Comparison of ENCODE assay signal across 21 cellular contexts in genomic region chr15:81195339-81195864, GRCh38. TPM values are rescaled to one million over a fixed set of nuclear protein-coding genes. Genes with fewer than 3 reads are reported as not detected.
DNase-seq lines count a peak whose midpoint lies in the region; ATAC-seq and TF ChIP-seq lines count a peak whose summit lies in the region.
"Had no signal": no experiment of that assay in that cellular context is flagged by ENCODE, and none has a peak within 500 bp of the region (broad histone marks: within the 10 kb centered on the region; RNA-seq: fewer than 3 reads in every experiment).

No MANE protein-coding gene starts in this region.

- in situ Hi-C loops in SK-MEL-5 (cut with HindIII; ENCODE audit: low pct_unique_long_range_greater_than_20kb, low sequenced_read_pairs): no loop called here

- no peaks in the 10 kb centered on the region for H3K9me3 Mint-ChIP-seq in neural crest cell
- no peaks in the 10 kb centered on the region for H3K9me3 Mint-ChIP-seq in naive thymus-derived CD4-positive, alpha-beta T cell
- H3K9me3 Mint-ChIP-seq: activated CD8-positive, alpha-beta T cell treated with anti-CD3 and anti-CD28 coated beads for 36 hours; activated naive CD8-positive, alpha-beta T cell treated with anti-CD3 and anti-CD28 coated beads, Interleukin-2, amount 10 ng/mL, durations not matched to agents 7 days and 5 days; nephron; type B pancreatic cell had no signal

- TF ChIP-seq CTCF in left ventricle myocardium inferior (IDR thresholded peaks at IDR 0.05; ENCODE audit: borderline replicate concordance) (no peak), neural crest cell (conservative IDR thresholded peaks at IDR 0.05) (no peak), gastroesophageal sphincter (IDR thresholded peaks at IDR 0.05) (no peak)

- WGBS in gastroesophageal sphincter (ENCODE audit: low coverage in 1 of 2), 2 donors: 47 to 65% methylated on average over 3 to 4 of the region's 8 CpGs

- no peak for TF ChIP-seq EP300 in gastroesophageal sphincter (IDR thresholded peaks at IDR 0.05)

- H3K9me3 ChIP-seq in left ventricle myocardium inferior (replicated peaks): no peaks in the 10 kb centered on the region
- H3K9me3 ChIP-seq in naive thymus-derived CD4-positive, alpha-beta T cell (ENCODE audit: control insufficient read depth in 2 of 3, low read length in 3 of 3): no peaks in the 10 kb centered on the region
- no peaks in the 10 kb centered on the region for H3K9me3 ChIP-seq in gastroesophageal sphincter
- H3K9me3 ChIP-seq: BLaER1 had no signal

- H3K27ac ChIP-seq in left ventricle myocardium inferior (replicated peaks) (no peak overlapping the region), gastroesophageal sphincter (peak overlapping the region in 1 of 4 donors; percentile 53)
- no peak overlapping the region for H3K27ac ChIP-seq in naive thymus-derived CD4-positive, alpha-beta T cell (ENCODE audit: low read depth, low read length)
- H3K27ac ChIP-seq: BLaER1, epithelial cell of prostate had no signal

- H3K4me3 ChIP-seq in left ventricle myocardium inferior (no peak overlapping the region), gastroesophageal sphincter (no peak overlapping the region)
- H3K4me3 ChIP-seq in naive thymus-derived CD4-positive, alpha-beta T cell (ENCODE audit: low read length): no peak overlapping the region
- H3K4me3 ChIP-seq: BLaER1 had no signal

- H3K36me3 ChIP-seq in left ventricle myocardium inferior: no peaks in the 10 kb centered on the region
- no peaks in the 10 kb centered on the region for H3K36me3 ChIP-seq in naive thymus-derived CD4-positive, alpha-beta T cell (ENCODE audit: control insufficient read depth in 2 of 3, insufficient read depth in 3 of 3, low read length in 3 of 3)
- no peaks in the 10 kb centered on the region for H3K36me3 ChIP-seq in gastroesophageal sphincter
- H3K36me3 ChIP-seq: BLaER1 had no signal

- peak overlapping the region; percentile 15 for H3K27ac Mint-ChIP-seq in neural crest cell (ENCODE audit: unreplicated experiment)
- H3K27ac Mint-ChIP-seq in naive thymus-derived CD4-positive, alpha-beta T cell: no peak overlapping the region
- H3K27ac Mint-ChIP-seq: activated CD8-positive, alpha-beta T cell treated with anti-CD3 and anti-CD28 coated beads for 36 hours; activated naive CD8-positive, alpha-beta T cell treated with anti-CD3 and anti-CD28 coated beads, Interleukin-2, amount 10 ng/mL, durations not matched to agents 7 days and 5 days; nephron; type B pancreatic cell had no signal

- no peak for TF ChIP-seq POLR2A in gastroesophageal sphincter (IDR thresholded peaks at IDR 0.05)

- H3K4me1 Mint-ChIP-seq in neural crest cell: peaks cover 17% of the 10 kb centered on the region
- peaks cover 0 to 4% (median 0%) of the 10 kb centered on the region in 7 donors for H3K4me1 Mint-ChIP-seq in naive thymus-derived CD4-positive, alpha-beta T cell
- H3K4me1 Mint-ChIP-seq: activated naive CD8-positive, alpha-beta T cell treated with anti-CD3 and anti-CD28 coated beads, Interleukin-2, amount 10 ng/mL, durations not matched to agents 7 days and 5 days had no signal

- CTCF ChIA-PET in naive thymus-derived CD4-positive, alpha-beta T cell (lab: Charles Lee): interaction anchor here (0.6 kb wide), 1 partner anchor 235 kb away, joined by 3 read pairs; no protein-coding TSS in a partner anchor

- H3K4me3 Mint-ChIP-seq in neural crest cell: peak overlapping the region; percentile 56
- no peak overlapping the region for H3K4me3 Mint-ChIP-seq in naive thymus-derived CD4-positive, alpha-beta T cell
- H3K4me3 Mint-ChIP-seq: activated CD8-positive, alpha-beta T cell treated with anti-CD3 and anti-CD28 coated beads for 36 hours; activated naive CD8-positive, alpha-beta T cell treated with anti-CD3 and anti-CD28 coated beads, Interleukin-2, amount 10 ng/mL, durations not matched to agents 7 days and 5 days; nephron; type B pancreatic cell had no signal

- H3K36me3 Mint-ChIP-seq in neural crest cell (ENCODE audit: low read depth): no peaks in the 10 kb centered on the region
- no peaks in the 10 kb centered on the region for H3K36me3 Mint-ChIP-seq in naive thymus-derived CD4-positive, alpha-beta T cell
- H3K36me3 Mint-ChIP-seq: activated naive CD8-positive, alpha-beta T cell treated with anti-CD3 and anti-CD28 coated beads, Interleukin-2, amount 10 ng/mL, durations not matched to agents 7 days and 5 days; type B pancreatic cell had no signal

- peak; percentile 19 for DNase-seq in cardiac septum (ENCODE audit: low spot score)
- DNase-seq in left ventricle myocardium inferior: no peak
- peak; percentile 93 for DNase-seq in SK-MEL-5 (ENCODE audit: low read depth, low spot score)
- peak; percentile 22 for DNase-seq in neural crest cell (ENCODE audit: low read depth, low spot score)
- DNase-seq in activated CD8-positive, alpha-beta memory T cell treated with anti-CD3 and anti-CD28 coated beads, Interleukin-2, amount 50 U/mL, for 4 hours: no peak
- no peak for DNase-seq in A172 (ENCODE audit: low spot score)
- DNase-seq in naive thymus-derived CD4-positive, alpha-beta T cell: no peak
- DNase-seq: activated CD8-positive, alpha-beta T cell treated with anti-CD3 and anti-CD28 coated beads for 36 hours; activated effector memory CD4-positive, alpha-beta T cell treated with anti-CD3 and anti-CD28 coated beads, Interleukin-2, amount 50 U/mL, for 16 hours; activated naive CD8-positive, alpha-beta T cell treated with anti-CD3 and anti-CD28 coated beads, Interleukin-2, amount 10 ng/mL, durations not matched to agents 7 days and 5 days; DMS79 treated with DMSO at 0.1 percent for 48 hours; effector CD4-positive, alpha-beta T cell; left cardiac atrium; NCI-H1436 treated with DMSO at 0.1 percent for 48 hours; Right ventricle myocardium superior; stimulated activated CD8-positive, alpha-beta memory T cell treated with anti-CD3 and anti-CD28 coated beads, Interleukin-4, amount 100 ng/mL, for 48 hours had no signal

- POLR2A ChIA-PET in naive thymus-derived CD4-positive, alpha-beta T cell (lab: Charles Lee): no interaction called here

- peaks cover 3% of the 10 kb centered on the region for H3K4me1 ChIP-seq in left ventricle myocardium inferior
- H3K4me1 ChIP-seq in naive thymus-derived CD4-positive, alpha-beta T cell (ENCODE audit: control insufficient read depth in 2 of 2, insufficient read depth in 2 of 2, low read length in 2 of 2): no peaks in the 10 kb centered on the region
- peaks cover 0 to 19% (median 0%) of the 10 kb centered on the region in 3 donors for H3K4me1 ChIP-seq in gastroesophageal sphincter

- intact Hi-C loops in cardiac septum (cut with DNase I) (no loop called here), left ventricle myocardium inferior (cut with micrococcal nuclease) (no loop called here)
- intact Hi-C loops in naive thymus-derived CD4-positive, alpha-beta T cell (cut with micrococcal nuclease): no loop called here

- no peaks in the 10 kb centered on the region for H3K27me3 Mint-ChIP-seq in neural crest cell (ENCODE audit: low read depth)
- H3K27me3 Mint-ChIP-seq in naive thymus-derived CD4-positive, alpha-beta T cell: peaks cover 7 to 24% (median 11%) of the 10 kb centered on the region in 5 donors

- no peak for ATAC-seq in naive thymus-derived CD4-positive, alpha-beta T cell
- no peak for ATAC-seq in gastroesophageal sphincter
- ATAC-seq: activated CD8-positive, alpha-beta T cell treated with anti-CD3 and anti-CD28 coated beads for 36 hours; left cardiac atrium had no signal

- H3K27me3 ChIP-seq in left ventricle myocardium inferior (ENCODE audit: low read depth) (peaks cover 27% of the 10 kb centered on the region), gastroesophageal sphincter (peaks cover 14% of the 10 kb centered on the region)
- no peaks in the 10 kb centered on the region for H3K27me3 ChIP-seq in naive thymus-derived CD4-positive, alpha-beta T cell (ENCODE audit: control insufficient read depth in 2 of 2, insufficient read depth in 2 of 2, low read length in 2 of 2)
- H3K27me3 ChIP-seq: BLaER1 had no signal

RNA-seq across cellular contexts. Expression of gene IL16, which starts 1.3 kb away (rescaled TPM):
- total RNA-seq in cardiac septum: 2.5 TPM
- 3.8 TPM for total RNA-seq in left ventricle myocardium inferior
- total RNA-seq in SK-MEL-5 (2014; rRNA removed; shearing (Covaris generic)): 6.4 and 6.6 TPM in 2 replicates
- polyA plus RNA-seq in SK-MEL-5 (2015; cell fraction: cytosol; rRNA removed): 11.2 and 13.4 TPM in 2 replicates
- 86.7 and 87.0 TPM in 2 replicates for polyA plus RNA-seq in SK-MEL-5 (2015; cell fraction: nucleus; rRNA removed)
- total RNA-seq in neural crest cell: 0.05 and 0.25 TPM in 2 replicates
- total RNA-seq in A172 (2014; rRNA removed; shearing (Covaris generic)): 0.02 TPM in 1 of 2 replicates, not detected in the other
- 100 to 1,000 TPM; 125 to 431 (median 285) TPM for total RNA-seq in naive thymus-derived CD4-positive, alpha-beta T cell
- polyA plus RNA-seq in naive thymus-derived CD4-positive, alpha-beta T cell: 100 to 1,000 TPM; 319 to 547 TPM
- total RNA-seq in gastroesophageal sphincter: 10 to 100 TPM; 15.0 to 35.2 (median 23.6) TPM

Comparison
In these comparisons a context has a peak if more than half of its experiments do, and no peak if none do; other contexts are left out.
1. DNase-seq: peak in cardiac septum (single experiment), SK-MEL-5 (single experiment) and neural crest cell (single experiment); none in left ventricle myocardium inferior (single experiment), activated CD8-positive, alpha-beta memory T cell treated with anti-CD3 and anti-CD28 coated beads, Interleukin-2, amount 50 U/mL, for 4 hours (single experiment), A172 (single experiment) and naive thymus-derived CD4-positive, alpha-beta T cell (0 of 9).